In the genomic region with DNA sequence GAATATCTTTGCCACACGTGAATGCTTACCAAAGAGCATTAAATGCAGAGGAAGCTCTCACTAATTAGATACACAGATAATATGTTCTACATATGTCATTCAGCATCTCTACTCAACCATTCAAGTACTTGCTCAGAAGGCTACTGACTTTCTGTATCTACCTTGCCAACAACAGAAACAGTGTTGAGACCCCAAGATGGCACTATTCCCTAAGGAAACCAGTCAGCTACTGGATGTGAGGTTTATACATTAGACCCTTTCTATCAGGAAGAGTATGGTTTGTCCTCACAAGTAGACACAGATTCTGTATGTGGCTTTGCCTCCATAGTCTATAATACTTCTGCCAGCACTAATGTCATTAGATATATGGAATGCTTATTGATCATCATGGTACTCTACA, we compare ENCODE assay signal across 11 cellular contexts.
DNase-seq lines count a peak whose midpoint lies in the region; ATAC-seq and TF ChIP-seq lines count a peak whose summit lies in the region.
"Had no signal": no experiment of that assay in that cellular context is flagged by ENCODE, and none has a peak within 500 bp of the region (broad histone marks: within the 10 kb centered on the region; RNA-seq: fewer than 3 reads in every experiment).

No MANE protein-coding gene starts in this region.

- ATAC-seq in GM19035 (IDR thresholded peaks at IDR 0.05; ENCODE audit: unreplicated experiment) = no peak
- ATAC-seq in stimulated activated naive CD8-positive, alpha-beta T cell treated with anti-CD3 and anti-CD28 coated beads, Interleukin-15, amount 100 ng/mL, for 72 hours = no peak
- ATAC-seq in activated CD8-positive, alpha-beta memory T cell treated with anti-CD3 and anti-CD28 coated beads, Interleukin-2, amount 10 ng/mL, durations not matched to agents 7 days and 5 days = no peak
- ATAC-seq: stimulated activated naive B cell treated with anti-CD40 and anti-IgM and Interleukin-4, amounts not matched to agents 10 μg/mL and 1 μg/mL and 100 μg/mL, for 72 hours had no signal

- H3K4me1 Mint-ChIP-seq in chondrocyte (ENCODE audit: low read depth) = no peaks in the 10 kb centered on the region
- H3K4me1 Mint-ChIP-seq in stimulated activated naive CD8-positive, alpha-beta T cell treated with anti-CD3 and anti-CD28 coated beads, Interleukin-15, amount 100 ng/mL, for 72 hours = no peaks in the 10 kb centered on the region
- no peaks in the 10 kb centered on the region for H3K4me1 Mint-ChIP-seq in activated CD8-positive, alpha-beta memory T cell treated with anti-CD3 and anti-CD28 coated beads, Interleukin-2, amount 10 ng/mL, durations not matched to agents 7 days and 5 days
- H3K4me1 Mint-ChIP-seq: stimulated activated naive B cell treated with anti-CD40 and anti-IgM and Interleukin-4, amounts not matched to agents 10 μg/mL and 1 μg/mL and 100 μg/mL, for 72 hours had no signal

- DNase-seq in NCI-H748 (lab: John Stamatoyannopoulos, UW; ENCODE audit: unreplicated experiment) (peak; percentile 2), NCI-H748 treated with DMSO at 0.1 percent for 48 hours (lab: John Stamatoyannopoulos, UW) (no peak), NCI-H2227 treated with DMSO at 0.1 percent for 48 hours (lab: John Stamatoyannopoulos, UW) (peak; percentile 3), chondrocyte (ENCODE audit: low spot score) (no peak), retinal pigment epithelial cell (ENCODE audit: low read depth) (no peak)
- DNase-seq in stimulated activated naive CD8-positive, alpha-beta T cell treated with anti-CD3 and anti-CD28 coated beads, Interleukin-15, amount 100 ng/mL, for 72 hours = no peak
- no peak for DNase-seq in activated CD8-positive, alpha-beta memory T cell treated with anti-CD3 and anti-CD28 coated beads, Interleukin-2, amount 10 ng/mL, durations not matched to agents 7 days and 5 days
- DNase-seq: GOT3; stimulated activated naive B cell treated with anti-CD40 and anti-IgM and Interleukin-4, amounts not matched to agents 10 μg/mL and 1 μg/mL and 100 μg/mL, for 72 hours; T-helper 9 cell had no signal

- H3K9me3 Mint-ChIP-seq in chondrocyte (ENCODE audit: low read depth) = peaks cover 20% of the 10 kb centered on the region
- peaks cover 0 to 28% of the 10 kb centered on the region in 2 donors for H3K9me3 Mint-ChIP-seq in stimulated activated naive CD8-positive, alpha-beta T cell treated with anti-CD3 and anti-CD28 coated beads, Interleukin-15, amount 100 ng/mL, for 72 hours
- peaks cover 2% of the 10 kb centered on the region for H3K9me3 Mint-ChIP-seq in activated CD8-positive, alpha-beta memory T cell treated with anti-CD3 and anti-CD28 coated beads, Interleukin-2, amount 10 ng/mL, durations not matched to agents 7 days and 5 days (ENCODE audit: low read depth)

- H3K27me3 Mint-ChIP-seq in chondrocyte (ENCODE audit: low read depth) = no peaks in the 10 kb centered on the region
- H3K27me3 Mint-ChIP-seq in stimulated activated naive CD8-positive, alpha-beta T cell treated with anti-CD3 and anti-CD28 coated beads, Interleukin-15, amount 100 ng/mL, for 72 hours = no peaks in the 10 kb centered on the region
- H3K27me3 Mint-ChIP-seq in activated CD8-positive, alpha-beta memory T cell treated with anti-CD3 and anti-CD28 coated beads, Interleukin-2, amount 10 ng/mL, durations not matched to agents 7 days and 5 days = no peaks in the 10 kb centered on the region
- H3K27me3 Mint-ChIP-seq: stimulated activated naive B cell treated with anti-CD40 and anti-IgM and Interleukin-4, amounts not matched to agents 10 μg/mL and 1 μg/mL and 100 μg/mL, for 72 hours had no signal

- TF ChIP-seq CTCF in chondrocyte (IDR thresholded peaks at IDR 0.05) = peak; percentile 75
- TF ChIP-seq CTCF in retinal pigment epithelial cell (conservative IDR thresholded peaks at IDR 0.05; ENCODE audit: low read depth, low read length) = peak; percentile 32

- H3K36me3 Mint-ChIP-seq in chondrocyte (ENCODE audit: low read depth) = peaks cover 1% of the 10 kb centered on the region
- no peaks in the 10 kb centered on the region for H3K36me3 Mint-ChIP-seq in activated CD8-positive, alpha-beta memory T cell treated with anti-CD3 and anti-CD28 coated beads, Interleukin-2, amount 10 ng/mL, durations not matched to agents 7 days and 5 days
- H3K36me3 Mint-ChIP-seq: stimulated activated naive B cell treated with anti-CD40 and anti-IgM and Interleukin-4, amounts not matched to agents 10 μg/mL and 1 μg/mL and 100 μg/mL, for 72 hours had no signal

- no peak overlapping the region for H3K4me3 ChIP-seq in retinal pigment epithelial cell (ENCODE audit: low read length)

- no peak overlapping the region for H3K27ac Mint-ChIP-seq in chondrocyte (ENCODE audit: unreplicated experiment)
- no peak overlapping the region for H3K27ac Mint-ChIP-seq in stimulated activated naive CD8-positive, alpha-beta T cell treated with anti-CD3 and anti-CD28 coated beads, Interleukin-15, amount 100 ng/mL, for 72 hours
- no peak overlapping the region for H3K27ac Mint-ChIP-seq in activated CD8-positive, alpha-beta memory T cell treated with anti-CD3 and anti-CD28 coated beads, Interleukin-2, amount 10 ng/mL, durations not matched to agents 7 days and 5 days
- H3K27ac Mint-ChIP-seq: stimulated activated naive B cell treated with anti-CD40 and anti-IgM and Interleukin-4, amounts not matched to agents 10 μg/mL and 1 μg/mL and 100 μg/mL, for 72 hours had no signal

- CTCF ChIA-PET in activated CD8-positive, alpha-beta memory T cell treated with anti-CD3 and anti-CD28 coated beads, Interleukin-2, amount 10 ng/mL, durations not matched to agents 7 days and 5 days (lab: Charles Lee) = no interaction called here

- no peak overlapping the region for H3K4me3 Mint-ChIP-seq in chondrocyte (ENCODE audit: unreplicated experiment)
- H3K4me3 Mint-ChIP-seq in stimulated activated naive CD8-positive, alpha-beta T cell treated with anti-CD3 and anti-CD28 coated beads, Interleukin-15, amount 100 ng/mL, for 72 hours = no peak overlapping the region
- no peak overlapping the region for H3K4me3 Mint-ChIP-seq in activated CD8-positive, alpha-beta memory T cell treated with anti-CD3 and anti-CD28 coated beads, Interleukin-2, amount 10 ng/mL, durations not matched to agents 7 days and 5 days
- H3K4me3 Mint-ChIP-seq: stimulated activated naive B cell treated with anti-CD40 and anti-IgM and Interleukin-4, amounts not matched to agents 10 μg/mL and 1 μg/mL and 100 μg/mL, for 72 hours had no signal

Comparison
In these comparisons a context has a peak if more than half of its experiments do, and no peak if none do; other contexts are left out.
1. DNase-seq: peak in NCI-H748 (single experiment) and NCI-H2227 treated with DMSO at 0.1 percent for 48 hours (single experiment); none in NCI-H748 treated with DMSO at 0.1 percent for 48 hours (single experiment), chondrocyte (single experiment), retinal pigment epithelial cell (single experiment), stimulated activated naive CD8-positive, alpha-beta T cell treated with anti-CD3 and anti-CD28 coated beads, Interleukin-15, amount 100 ng/mL, for 72 hours (0 of 2) and activated CD8-positive, alpha-beta memory T cell treated with anti-CD3 and anti-CD28 coated beads, Interleukin-2, amount 10 ng/mL, durations not matched to agents 7 days and 5 days (single experiment).